1 cellular context compared by ENCODE assay signal in genomic region chr2:208142925-208143799, GRCh38.
TF ChIP-seq lines count a peak whose summit lies in the region.

No MANE protein-coding gene starts in this region.

TF ChIP-seq in WTC11, 78 proteins besides CTCF, POLR2A, EP300 and RAD21:
- peak; percentile 52 for TF ChIP-seq NFE2L1 (CRISPR knock-in tag; IDR thresholded peaks at IDR 0.05)
- no peak for TF ChIP-seq SMAD3 (CRISPR knock-in tag; IDR thresholded peaks at IDR 0.05; ENCODE audit: borderline replicate concordance)
- TF ChIP-seq USF2 (CRISPR knock-in tag; IDR thresholded peaks at IDR 0.05): no peak
- TF ChIP-seq TEAD1 (CRISPR knock-in tag; IDR thresholded peaks at IDR 0.05): no peak
- TF ChIP-seq GABPB1 (CRISPR knock-in tag; IDR thresholded peaks at IDR 0.05): peak; percentile 45; the same call in 1 of the 2 replicates
- TF ChIP-seq ZNF263 (CRISPR knock-in tag; IDR thresholded peaks at IDR 0.05; ENCODE audit: low read depth): no peak
- no peak for TF ChIP-seq GRHL2 (CRISPR knock-in tag; IDR thresholded peaks at IDR 0.05; ENCODE audit: insufficient replicate concordance, severe bottlenecking)
